ENCODE assay signal across 9 cellular contexts in genomic region chr16:84925092-84925772, GRCh38.
DNase-seq lines count a peak whose midpoint lies in the region; ATAC-seq and TF ChIP-seq lines count a peak whose summit lies in the region.
"Had no signal": no experiment of that assay in that cellular context is flagged by ENCODE, and none has a peak within 500 bp of the region (broad histone marks: within the 10 kb centered on the region; RNA-seq: fewer than 3 reads in every experiment).

No MANE protein-coding gene starts in this region.

- H3K27me3 ChIP-seq in MM.1S (replicated peaks; ENCODE audit: insufficient read depth, low read length): peaks cover 44% of the 10 kb centered on the region

- ATAC-seq in naive B cell (ENCODE audit: low read depth in 2 of 2) (peak in 1 of 2 donors; percentile 47), GM21528 (IDR thresholded peaks at IDR 0.05; ENCODE audit: low FRiP score, unreplicated experiment) (no peak)

- H3F3A ChIP-seq in MM.1S (ENCODE audit: insufficient read depth, low read length): no peaks in the 10 kb centered on the region

- peaks cover 5 to 17% (median 6%) of the 10 kb centered on the region in 3 donors for H3K27me3 Mint-ChIP-seq in naive B cell

- no peak overlapping the region for H3K27ac ChIP-seq in MM.1S (ENCODE audit: low read length)
- H3K27ac ChIP-seq: VCaP had no signal

- no peaks in the 10 kb centered on the region for H3K9me3 Mint-ChIP-seq in naive B cell

- H3K9me2 ChIP-seq in MM.1S (replicated peaks; ENCODE audit: insufficient read depth, low read length): no peaks in the 10 kb centered on the region

- no peak overlapping the region for H3K9ac ChIP-seq in MM.1S (ENCODE audit: low read length)

- H3K79me2 ChIP-seq in MM.1S (ENCODE audit: low read length): no peaks in the 10 kb centered on the region

- no peak overlapping the region for H3K4me3 ChIP-seq in MM.1S (ENCODE audit: low read length)

- H3K4me3 Mint-ChIP-seq in naive B cell: no peak overlapping the region

- no peak overlapping the region for H3K4me2 ChIP-seq in MM.1S (ENCODE audit: low read depth, low read length)

- H2AFZ ChIP-seq in MM.1S (ENCODE audit: low read length): no peak overlapping the region

- H3K36me3 ChIP-seq in MM.1S (replicated peaks; ENCODE audit: insufficient read depth, low read length): no peaks in the 10 kb centered on the region

- peak overlapping the region in 1 of 6 donors; percentile 9 for H3K27ac Mint-ChIP-seq in naive B cell

- H3K4me1 Mint-ChIP-seq in naive B cell: peaks cover 0 to 6% (median 5%) of the 10 kb centered on the region in 3 donors

- H3K4me1 ChIP-seq in MM.1S (ENCODE audit: low read length): no peaks in the 10 kb centered on the region

- no peaks in the 10 kb centered on the region for H3K9me3 ChIP-seq in MM.1S (replicated peaks; ENCODE audit: insufficient read depth, low read length)

- H3K36me3 Mint-ChIP-seq in naive B cell: no peaks in the 10 kb centered on the region

- TF ChIP-seq CTCF in MM.1S (IDR thresholded peaks at IDR 0.05; ENCODE audit: low read length): peak; percentile 55

- DNase-seq in EL (peak; percentile 45), MM.1S (no peak), naive B cell (peak; percentile 49), DMS79 treated with DMSO at 0.1 percent for 48 hours (lab: John Stamatoyannopoulos, UW) (no peak)
- DNase-seq in activated CD4-positive, alpha-beta T cell treated with anti-CD3 and anti-CD28 coated beads, Interleukin-2, amount 50 U/mL, for 24 hours (ENCODE audit: low read depth in 1 of 2, low spot score in 1 of 2): peak; percentile 48 to 57
- peak; percentile 61 for DNase-seq in effector CD8-positive, alpha-beta T cell (lab: John Stamatoyannopoulos, UW)
- peak; percentile 55 for DNase-seq in stimulated activated naive CD4-positive, alpha-beta T cell treated with Interleukin-2 at 50 U/mL for 16 hours (lab: John Stamatoyannopoulos, UW)

- no peaks in the 10 kb centered on the region for H4K20me1 ChIP-seq in MM.1S (ENCODE audit: insufficient read depth, low read length)

Comparison
In these comparisons a context has a peak if more than half of its experiments do, and no peak if none do; other contexts are left out.
1. DNase-seq: peak in EL (single experiment), activated CD4-positive, alpha-beta T cell treated with anti-CD3 and anti-CD28 coated beads, Interleukin-2, amount 50 U/mL, for 24 hours (2 of 2), effector CD8-positive, alpha-beta T cell (single experiment), naive B cell (single experiment) and stimulated activated naive CD4-positive, alpha-beta T cell treated with Interleukin-2 at 50 U/mL for 16 hours (single experiment); none in MM.1S (single experiment) and DMS79 treated with DMSO at 0.1 percent for 48 hours (single experiment).